Comparison of ENCODE assay signal across 20 cellular contexts in the genomic region with DNA sequence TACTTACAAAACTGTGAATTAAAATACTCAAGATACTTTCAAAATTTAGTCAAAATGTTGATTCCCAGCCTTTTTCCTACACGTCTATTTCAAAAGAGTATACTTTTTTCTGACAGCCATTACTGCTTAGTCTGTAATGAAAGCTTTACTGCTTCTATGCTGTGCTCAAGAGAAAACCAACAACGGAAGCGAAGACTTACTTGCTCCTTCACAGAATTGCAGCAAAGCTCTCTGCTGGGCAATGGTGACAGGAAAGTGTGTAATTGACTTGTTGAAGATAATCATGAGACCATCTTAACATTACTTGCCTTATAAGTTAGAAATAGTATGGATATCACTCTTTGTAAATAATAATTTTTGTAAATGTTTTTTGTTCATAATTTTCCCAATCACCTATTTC. TPM values are rescaled to one million over a fixed set of nuclear protein-coding genes. Genes with fewer than 3 reads are reported as not detected.
"Had no signal": no experiment of that assay in that cellular context is flagged by ENCODE, and none has a peak within 500 bp of the region (broad histone marks: within the 10 kb centered on the region; RNA-seq: fewer than 3 reads in every experiment).

No MANE protein-coding gene starts in this region.

- H3K9me3 ChIP-seq: esophagus muscularis mucosa, sigmoid colon, thoracic aorta, upper lobe of right lung had no signal

- H3K27me3 ChIP-seq: upper lobe of right lung had no signal

- H3K27ac ChIP-seq: esophagus muscularis mucosa, hepatocyte, sigmoid colon, thoracic aorta, upper lobe of right lung had no signal

- H3K36me3 ChIP-seq: esophagus muscularis mucosa, sigmoid colon, thoracic aorta, upper lobe of right lung had no signal

- H3K4me3 ChIP-seq: esophagus muscularis mucosa, hepatocyte, sigmoid colon, thoracic aorta, upper lobe of right lung had no signal

- ATAC-seq: upper lobe of right lung, WTC11 had no signal

- FAIRE-seq: colon had no signal

- DNase-seq: activated CD4-positive, alpha-beta memory T cell treated with anti-CD3 and anti-CD28 coated beads, Interleukin-2, amount 10 ng/mL, durations not matched to agents 7 days and 5 days; activated CD4-positive, alpha-beta T cell treated with anti-CD3 and anti-CD28 coated beads for 4 hours; activated naive CD4-positive, alpha-beta T cell treated with anti-CD3 and anti-CD28 coated beads, Interleukin-2, amount 50 U/mL, for 16 hours; activated T-cell treated with anti-CD3 and anti-CD28 coated beads, Interleukin-2, amount 50 U/mL, for 24 hours; mesendoderm; sigmoid colon; stimulated activated CD4-positive, alpha-beta T cell treated with anti-CD3 and anti-CD28 coated beads, Interleukin-2, amount 100 ng/mL, for 24 hours; T-helper 9 cell; upper lobe of right lung had no signal

RNA-seq across cellular contexts. Expression of gene DYNLT5, which starts 1.7 kb away (rescaled TPM):
- total RNA-seq: activated CD4-positive, alpha-beta memory T cell treated with anti-CD3 and anti-CD28 coated beads, Interleukin-2, amount 10 ng/mL, durations not matched to agents 7 days and 5 days; kidney epithelial cell had no signal
- polyA plus RNA-seq: neural cell had no signal

RNA-seq across cellular contexts. Expression of gene INSL5, which starts 50.5 kb away (rescaled TPM):
- total RNA-seq: activated CD4-positive, alpha-beta memory T cell treated with anti-CD3 and anti-CD28 coated beads, Interleukin-2, amount 10 ng/mL, durations not matched to agents 7 days and 5 days; cardiac septum; esophagus muscularis mucosa; kidney epithelial cell; liver; osteoblast; pulmonary artery endothelial cell; thoracic aorta; upper lobe of right lung; WTC11 had no signal
- polyA plus RNA-seq: liver, neural cell had no signal
